8 cellular contexts compared by ENCODE assay signal in genomic region chr1:192809286-192810252, GRCh38. TPM values are rescaled to one million over a fixed set of nuclear protein-coding genes. Genes with fewer than 3 reads are reported as not detected.
DNase-seq lines count a peak whose midpoint lies in the region; ATAC-seq, FAIRE-seq and TF ChIP-seq lines count a peak whose summit lies in the region.

No MANE protein-coding gene starts in this region.

- no peaks in the 10 kb centered on the region for H3K36me3 Mint-ChIP-seq in naive thymus-derived CD4-positive, alpha-beta T cell

- peak overlapping the region; percentile 92 to 99 (median 98) for H3K4me3 Mint-ChIP-seq in naive thymus-derived CD4-positive, alpha-beta T cell

- peaks cover 5 to 25% (median 17%) of the 10 kb centered on the region in 4 donors for H3K4me1 ChIP-seq in esophagus muscularis mucosa
- H3K4me1 ChIP-seq in naive thymus-derived CD4-positive, alpha-beta T cell (ENCODE audit: control insufficient read depth in 2 of 2, insufficient read depth in 2 of 2, low read length in 2 of 2), result peaks cover 0 to 27% of the 10 kb centered on the region in 2 donors

- H3K4me1 Mint-ChIP-seq in naive thymus-derived CD4-positive, alpha-beta T cell, result peaks cover 17 to 33% (median 27%) of the 10 kb centered on the region in 7 donors

- FAIRE-seq in H54 (lab: Jason Lieb, UNC), result peak; percentile 73
- no peak for FAIRE-seq in D721Med (lab: Jason Lieb, UNC)

- CTCF ChIA-PET in AG04449 (lab: Yijun Ruan, JAX), result interaction anchor here (0.7 to 13.1 kb wide), 9 partner anchors 10 to 332 kb away, joined by 3 to 231 read pairs (median 3); no protein-coding TSS in a partner anchor
- CTCF ChIA-PET in naive thymus-derived CD4-positive, alpha-beta T cell (lab: Charles Lee), result interaction anchor here (0.5 to 1.8 kb wide), 3 partner anchors 312 to 988 kb away, joined by 3 to 4 read pairs (median 3); partner anchors contain the start of gene CDC73

- WGBS in esophagus muscularis mucosa, result 8% methylated on average over 26 of the region's 26 CpGs

- no peaks in the 10 kb centered on the region for H3K9me3 ChIP-seq in esophagus muscularis mucosa
- H3K9me3 ChIP-seq in naive thymus-derived CD4-positive, alpha-beta T cell (ENCODE audit: control insufficient read depth in 2 of 3, low read length in 3 of 3), result no peaks in the 10 kb centered on the region

- peaks cover 0 to 5% (median 0%) of the 10 kb centered on the region in 11 donors for H3K9me3 Mint-ChIP-seq in naive thymus-derived CD4-positive, alpha-beta T cell

- DNase-seq in AG04449 (ENCODE audit: low read depth, low spot score) (no peak), H54 (ENCODE audit: insufficient read length, low spot score) (no peak), NCI-H69 (lab: John Stamatoyannopoulos, UW) (peak; percentile 76), activated T-cell treated with anti-CD3 and anti-CD28 coated beads for 4 hours (peak; percentile 16), esophagus muscularis mucosa (ENCODE audit: extremely low spot score) (no peak), D721Med (ENCODE audit: insufficient read length, low spot score) (no peak)
- peak in 5 of 9 donors; percentile 63 to 71 (median 70) for DNase-seq in naive thymus-derived CD4-positive, alpha-beta T cell

- ATAC-seq in naive thymus-derived CD4-positive, alpha-beta T cell, result peak; percentile 40

- no peaks in the 10 kb centered on the region for H3K27me3 ChIP-seq in esophagus muscularis mucosa
- no peaks in the 10 kb centered on the region for H3K27me3 ChIP-seq in naive thymus-derived CD4-positive, alpha-beta T cell (ENCODE audit: control insufficient read depth in 2 of 2, insufficient read depth in 2 of 2, low read length in 2 of 2)

- H3K4me3 ChIP-seq in AG04449 (ENCODE audit: low read depth, low read length) (peak overlapping the region; percentile 93), esophagus muscularis mucosa (peak overlapping the region; percentile 62 to 86 (median 77))
- peak overlapping the region; percentile 91 for H3K4me3 ChIP-seq in naive thymus-derived CD4-positive, alpha-beta T cell (ENCODE audit: low read length)

- TF ChIP-seq CTCF in AG04449 (IDR thresholded peaks at IDR 0.05; ENCODE audit: insufficient read depth, low read length, missing control alignments) (no peak), esophagus muscularis mucosa (IDR thresholded peaks at IDR 0.05) (no peak), D721Med (IDR thresholded peaks at IDR 0.05; ENCODE audit: insufficient read depth, missing control alignments) (no peak)

- peak overlapping the region; percentile 90 to 97 (median 94) for H3K27ac ChIP-seq in esophagus muscularis mucosa (replicated peaks in 1 of 4)
- peak overlapping the region; percentile 76 for H3K27ac ChIP-seq in naive thymus-derived CD4-positive, alpha-beta T cell (ENCODE audit: low read depth, low read length)
- H3K27ac ChIP-seq in temporal lobe (ENCODE audit: low read depth, low read length), result peak overlapping the region; percentile 85

- H3K27ac Mint-ChIP-seq in naive thymus-derived CD4-positive, alpha-beta T cell, result peak overlapping the region; percentile 91 to 98 (median 96)

- POLR2A ChIA-PET in AG04449 (lab: Yijun Ruan, JAX), result interaction anchor here (0.5 to 2.2 kb wide), 7 partner anchors 10 to 281 kb away, joined by 3 to 10 read pairs (median 4); no protein-coding TSS in a partner anchor
- POLR2A ChIA-PET in naive thymus-derived CD4-positive, alpha-beta T cell (lab: Charles Lee), result interaction anchor here (0.9 to 3.3 kb wide), 6 partner anchors 10 to 313 kb away, joined by 3 to 14 read pairs (median 5); partner anchors contain the start of genes CDC73, RO60 and UCHL5

- TF ChIP-seq EP300 in esophagus muscularis mucosa (IDR thresholded peaks at IDR 0.05), result no peak

- intact Hi-C loops in esophagus muscularis mucosa (cut with DNase I), result loop anchor here (2.0 to 10.0 kb wide), 6 partner anchors 65 to 337 kb away; partner anchors contain the start of gene CDC73
- intact Hi-C loops in naive thymus-derived CD4-positive, alpha-beta T cell (cut with micrococcal nuclease), result loop anchor here (1.0 to 10.0 kb wide), 15 partner anchors 202 to 1488 kb away; partner anchors contain the start of genes CDC73 (in 1 of the 2), GLRX2 (in 1 of the 2), RGS1 (in 1 of the 2) and RO60 (in 1 of the 2)

- peaks cover 0 to 20% (median 11%) of the 10 kb centered on the region in 4 donors for H3K36me3 ChIP-seq in esophagus muscularis mucosa
- H3K36me3 ChIP-seq in naive thymus-derived CD4-positive, alpha-beta T cell (ENCODE audit: control insufficient read depth in 2 of 3, insufficient read depth in 3 of 3, low read length in 3 of 3), result no peaks in the 10 kb centered on the region

- peaks cover 0 to 17% (median under 1%) of the 10 kb centered on the region in 5 donors for H3K27me3 Mint-ChIP-seq in naive thymus-derived CD4-positive, alpha-beta T cell

- TF ChIP-seq POLR2A in H54 (IDR thresholded peaks at IDR 0.05; ENCODE audit: low read depth, low read length) (no peak), esophagus muscularis mucosa (IDR thresholded peaks at IDR 0.05; ENCODE audit: low read depth) (no peak)

RNA-seq across cellular contexts. Expression of gene RGS2, which starts 0.7 kb away (rescaled TPM):
- 100 to 1,000 TPM; 337 to 754 (median 525) TPM for total RNA-seq in esophagus muscularis mucosa
- total RNA-seq in naive thymus-derived CD4-positive, alpha-beta T cell, result 100 to 1,000 TPM in 1 of 5 experiments, 10 to 100 TPM in 2, 1 to 10 TPM in 2; 3.5 to 317 (median 12.2) TPM
- polyA plus RNA-seq in naive thymus-derived CD4-positive, alpha-beta T cell, result 10 to 100 TPM; 14.3 to 14.4 TPM
- 23.1 TPM for total RNA-seq in temporal lobe

Comparison
In these comparisons a context has a peak if more than half of its experiments do, and no peak if none do; other contexts are left out.
1. DNase-seq: peak in NCI-H69 (single experiment), activated T-cell treated with anti-CD3 and anti-CD28 coated beads for 4 hours (single experiment) and naive thymus-derived CD4-positive, alpha-beta T cell (5 of 9); none in AG04449 (single experiment), H54 (single experiment), esophagus muscularis mucosa (single experiment) and D721Med (single experiment).
2. Peak in every context shown above with its lines, with median percentiles within 50 percentile points of each other: H3K4me3 ChIP-seq and H3K27ac ChIP-seq.